8 cellular contexts compared by ENCODE assay signal in the genomic region with DNA sequence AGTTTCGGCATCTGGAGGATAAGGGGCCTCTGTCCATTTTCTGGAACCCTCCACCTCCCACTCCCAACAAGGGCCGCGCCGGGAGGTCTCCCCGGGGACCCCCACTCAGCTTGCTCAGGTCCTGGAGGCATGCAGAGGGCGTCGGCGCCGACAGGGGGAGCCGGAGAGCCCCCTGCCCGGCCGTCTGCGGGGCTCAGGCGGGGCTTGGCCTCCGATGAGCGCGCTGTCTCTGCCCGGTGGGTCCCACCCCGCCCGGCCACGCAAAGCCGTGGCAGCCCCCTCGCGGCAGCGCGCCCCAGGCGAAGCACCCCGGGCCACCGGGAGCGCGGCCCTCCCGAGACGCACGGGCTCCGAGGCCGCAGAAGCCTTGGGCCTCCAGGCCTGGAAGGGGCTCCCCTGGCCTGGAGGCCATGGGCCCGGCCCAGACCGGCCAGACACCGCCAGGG.
A peak's percentile ranks its signal among the peaks of the same experiment; 100 is the strongest.
DNase-seq lines count a peak whose midpoint lies in the region; ATAC-seq and TF ChIP-seq lines count a peak whose summit lies in the region.

No MANE protein-coding gene starts in this region.

- H3K4me3 ChIP-seq in NB4 (ENCODE audit: low read depth, low read length) = no peak overlapping the region
- H3K4me3 ChIP-seq in gastroesophageal sphincter = peak overlapping the region in 1 of 2 donors; percentile 28
- H3K4me3 ChIP-seq in psoas muscle = no peak overlapping the region

- no peak for TF ChIP-seq POLR2A in NB4 (IDR thresholded peaks at IDR 0.05; ENCODE audit: extremely low read depth, insufficient read length)
- no peak for TF ChIP-seq POLR2A in gastroesophageal sphincter (IDR thresholded peaks at IDR 0.05)

- DNase-seq in NB4 (ENCODE audit: low read depth) = no peak
- DNase-seq in psoas muscle = no peak
- DNase-seq in NCI-H146 (lab: John Stamatoyannopoulos, UW) = no peak
- DNase-seq in NCI-H526 treated with DMSO at 0.1 percent for 48 hours (lab: John Stamatoyannopoulos, UW) = no peak

- ATAC-seq in gastroesophageal sphincter = peak; percentile 31
- ATAC-seq in psoas muscle = no peak
- no peak for ATAC-seq in GM19467 (IDR thresholded peaks at IDR 0.05; ENCODE audit: unreplicated experiment)
- no peak for ATAC-seq in esophagus mucosa

- H3K4me1 ChIP-seq in gastroesophageal sphincter (peaks cover 0 to 33% (median 11%) of the 10 kb centered on the region in 3 donors), psoas muscle (peaks cover 13% of the 10 kb centered on the region)

- intact Hi-C loops in psoas muscle (cut with DNase I) = loop anchor here in 1 of 2 donors (5.0 to 10.0 kb wide), 2 partner anchors 182 to 430 kb away; no protein-coding TSS in a partner anchor

- peak; percentile 70 for TF ChIP-seq CTCF in GM12872 (IDR thresholded peaks at IDR 0.05; ENCODE audit: insufficient read depth, low read depth, low read length)
- TF ChIP-seq CTCF in NB4 (IDR thresholded peaks at IDR 0.05; ENCODE audit: low read depth, low read length) = peak; percentile 46
- TF ChIP-seq CTCF in gastroesophageal sphincter (IDR thresholded peaks at IDR 0.05) = peak in 2 of 4 experiments; percentile 14 to 63
- peak; percentile 42 for TF ChIP-seq CTCF in psoas muscle (IDR thresholded peaks at IDR 0.05)

- H3K27me3 ChIP-seq in gastroesophageal sphincter (peaks cover 89% of the 10 kb centered on the region), psoas muscle (ENCODE audit: insufficient read depth in 3 of 3, low read length in 2 of 3) (peaks cover 0 to 74% (median 26%) of the 10 kb centered on the region in 3 donors)

- H3K9me3 ChIP-seq in gastroesophageal sphincter (no peaks in the 10 kb centered on the region), psoas muscle (no peaks in the 10 kb centered on the region)

- H3K36me3 ChIP-seq in gastroesophageal sphincter (no peaks in the 10 kb centered on the region), psoas muscle (ENCODE audit: insufficient read depth in 1 of 2, low read depth in 1 of 2) (no peaks in the 10 kb centered on the region)

- TF ChIP-seq EP300 in gastroesophageal sphincter (IDR thresholded peaks at IDR 0.05) = no peak

- 40% methylated on average over 1 of the region's 39 CpGs; no CpG with 5 or more reads in 1 of the 2 donors for WGBS in gastroesophageal sphincter (ENCODE audit: low coverage in 1 of 2), 2 donors
- 10 to 13% (median 11%) methylated on average over 32 to 39 of the region's 39 CpGs for WGBS in psoas muscle, 3 donors

- H3K27ac ChIP-seq in gastroesophageal sphincter (no peak overlapping the region), psoas muscle (no peak overlapping the region)
